40 cellular contexts compared by ENCODE assay signal in the genomic region with DNA sequence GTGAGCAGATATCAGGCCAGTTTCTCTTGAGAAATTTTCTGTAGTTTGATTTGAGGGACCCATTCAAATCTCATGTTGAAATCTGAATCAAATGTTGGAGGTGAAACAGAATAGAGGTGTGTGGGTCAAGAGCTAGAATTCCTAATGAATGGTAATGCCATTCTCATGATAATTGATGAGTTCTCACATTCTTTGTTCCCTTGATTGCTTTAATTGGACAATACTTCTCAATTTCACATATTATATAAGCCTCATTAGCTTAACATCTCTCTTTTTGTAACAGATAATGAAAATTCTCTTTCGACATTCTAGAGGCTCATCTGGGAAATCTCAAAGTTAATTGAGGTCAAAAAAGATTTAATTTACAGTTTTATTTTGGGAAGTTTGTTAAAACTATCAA. TPM values are rescaled to one million over a fixed set of nuclear protein-coding genes. Genes with fewer than 3 reads are reported as not detected.
"Had no signal": no experiment of that assay in that cellular context is flagged by ENCODE, and none has a peak within 500 bp of the region (broad histone marks: within the 10 kb centered on the region; RNA-seq: fewer than 3 reads in every experiment).

No MANE protein-coding gene starts in this region.

- H3K4me1 ChIP-seq: ascending aorta had no signal

- H3K4me3 ChIP-seq: ascending aorta, cardiac muscle cell had no signal

- DNase-seq: activated CD4-positive, alpha-beta memory T cell treated with anti-CD3 and anti-CD28 coated beads, Interleukin-2, amount 10 ng/mL, durations not matched to agents 7 days and 5 days; activated CD4-positive, alpha-beta T cell treated with anti-CD3 and anti-CD28 coated beads for 1 hour; activated CD4-positive, alpha-beta T cell treated with anti-CD3 and anti-CD28 coated beads for 36 hours; activated CD4-positive, alpha-beta T cell treated with anti-CD3 and anti-CD28 coated beads for 48 hours; activated CD4-positive, alpha-beta T cell treated with anti-CD3 and anti-CD28 coated beads, Interleukin-2, amount 10 ng/mL, durations not matched to agents 7 days and 5 days; activated CD4-positive, alpha-beta T cell treated with anti-CD3 and anti-CD28 coated beads, Interleukin-2, amount 50 U/mL, for 48 hours; activated CD4-positive, CD25-positive, alpha-beta regulatory T cell; activated CD8-positive, alpha-beta memory T cell treated with anti-CD3 and anti-CD28 coated beads for 24 hours; activated CD8-positive, alpha-beta memory T cell treated with anti-CD3 and anti-CD28 coated beads, Interleukin-2, amount 10 ng/mL, durations not matched to agents 7 days and 5 days; activated CD8-positive, alpha-beta memory T cell treated with anti-CD3 and anti-CD28 coated beads, Interleukin-2, amount 50 U/mL, for 48 hours; activated CD8-positive, alpha-beta T cell treated with anti-CD3 and anti-CD28 coated beads, Interleukin-2, amount 10 ng/mL, durations not matched to agents 7 days and 5 days; activated effector memory CD4-positive, alpha-beta T cell treated with Interleukin-2 at 50 U/mL for 16 hours; activated gamma-delta T cell; activated naive CD4-positive, alpha-beta T cell treated with anti-CD3 and anti-CD28 coated beads, Interleukin-2, amount 10 ng/mL, durations not matched to agents 7 days and 5 days; activated naive CD4-positive, alpha-beta T cell treated with Interleukin-2 at 50 U/mL for 16 hours; activated naive CD8-positive, alpha-beta T cell treated with anti-CD3 and anti-CD28 coated beads, Interleukin-2, amount 10 ng/mL, durations not matched to agents 7 days and 5 days; activated naive CD8-positive, alpha-beta T cell treated with anti-CD3 and anti-CD28 coated beads, Interleukin-2, amount 50 U/mL, for 24 hours; activated T-cell treated with anti-CD3 and anti-CD28 coated beads, Interleukin-2, amount 50 U/mL, for 24 hours; activated T-cell treated with anti-CD3 and anti-CD28 coated beads, Interleukin-2, amount 50 U/mL, for 48 hours; amygdala; anterior cingulate cortex; caudate nucleus; cerebellar nuclear complex; T-helper 2 cell; T-helper 9 cell had no signal

- ATAC-seq: activated CD4-positive, alpha-beta T cell treated with anti-CD3 and anti-CD28 coated beads for 36 hours; activated CD4-positive, CD25-positive, alpha-beta regulatory T cell treated with anti-CD3 and anti-CD28 coated beads, Interleukin-2, amount 50 U/mL, for 24 hours; activated CD8-positive, alpha-beta memory T cell treated with anti-CD3 and anti-CD28 coated beads, Interleukin-2, amount 10 ng/mL, durations not matched to agents 7 days and 5 days; activated CD8-positive, alpha-beta T cell treated with anti-CD3 and anti-CD28 coated beads, Interleukin-2, amount 10 ng/mL, durations not matched to agents 7 days and 5 days; activated naive CD8-positive, alpha-beta T cell treated with anti-CD3 and anti-CD28 coated beads, Interleukin-2, amount 50 U/mL, for 24 hours had no signal

- H3K27me3 ChIP-seq: ascending aorta, cardiac muscle cell had no signal

- H3K36me3 ChIP-seq: ascending aorta, cardiac muscle cell had no signal

- H3K27ac ChIP-seq: ascending aorta, cardiac muscle cell, VCaP had no signal

- H3K4me3 Mint-ChIP-seq: activated CD4-positive, alpha-beta memory T cell treated with anti-CD3 and anti-CD28 coated beads, Interleukin-2, amount 10 ng/mL, durations not matched to agents 7 days and 5 days; activated CD4-positive, alpha-beta T cell treated with anti-CD3 and anti-CD28 coated beads for 36 hours; activated CD4-positive, alpha-beta T cell treated with anti-CD3 and anti-CD28 coated beads, Interleukin-2, amount 10 ng/mL, durations not matched to agents 7 days and 5 days; activated CD8-positive, alpha-beta memory T cell treated with anti-CD3 and anti-CD28 coated beads, Interleukin-2, amount 10 ng/mL, durations not matched to agents 7 days and 5 days; activated CD8-positive, alpha-beta T cell treated with anti-CD3 and anti-CD28 coated beads, Interleukin-2, amount 10 ng/mL, durations not matched to agents 7 days and 5 days; activated naive CD4-positive, alpha-beta T cell treated with anti-CD3 and anti-CD28 coated beads, Interleukin-2, amount 10 ng/mL, durations not matched to agents 7 days and 5 days; activated naive CD4-positive, alpha-beta T cell treated with anti-CD3 and anti-CD28 coated beads, Interleukin-2, amount 50 U/mL, for 24 hours; activated naive CD8-positive, alpha-beta T cell; activated naive CD8-positive, alpha-beta T cell treated with anti-CD3 and anti-CD28 coated beads, Interleukin-2, amount 10 ng/mL, durations not matched to agents 7 days and 5 days; activated naive CD8-positive, alpha-beta T cell treated with anti-CD3 and anti-CD28 coated beads, Interleukin-2, amount 50 U/mL, for 24 hours; activated T-cell treated with anti-CD3 and anti-CD28 coated beads, Interleukin-2, amount 50 U/mL, for 24 hours; brain; central memory CD8-positive, alpha-beta T cell; T-helper 1 cell treated with Interleukin-12 subunit alpha and Interleukin-12 subunit beta and Interleukin-4 antibody, amounts not matched to agents 30 μg/mL and 1 μg/mL, for 36 hours; T-helper 2 cell treated with Interferon-gamma antibody and Interleukin-4, amounts not matched to agents 5 μg/mL and 100 μg/mL, for 36 hours had no signal

- H3K9me3 Mint-ChIP-seq: activated CD4-positive, alpha-beta memory T cell treated with anti-CD3 and anti-CD28 coated beads, Interleukin-2, amount 10 ng/mL, durations not matched to agents 7 days and 5 days; activated CD4-positive, alpha-beta T cell treated with anti-CD3 and anti-CD28 coated beads, Interleukin-2, amount 10 ng/mL, durations not matched to agents 7 days and 5 days; activated naive CD4-positive, alpha-beta T cell treated with anti-CD3 and anti-CD28 coated beads, Interleukin-2, amount 10 ng/mL, durations not matched to agents 7 days and 5 days; activated naive CD4-positive, alpha-beta T cell treated with anti-CD3 and anti-CD28 coated beads, Interleukin-2, amount 50 U/mL, for 24 hours; activated naive CD8-positive, alpha-beta T cell treated with anti-CD3 and anti-CD28 coated beads, Interleukin-2, amount 10 ng/mL, durations not matched to agents 7 days and 5 days; activated naive CD8-positive, alpha-beta T cell treated with anti-CD3 and anti-CD28 coated beads, Interleukin-2, amount 50 U/mL, for 24 hours; activated T-cell treated with anti-CD3 and anti-CD28 coated beads, Interleukin-2, amount 50 U/mL, for 24 hours; activated T-helper 2 cell treated with anti-CD3 and anti-CD28 coated beads, Interferon-gamma antibody, Interleukin-2, Interleukin-4, amounts not matched to agents 10 μg/mL and 5 μg/mL and 100 μg/mL, durations not matched to agents 14 hours and 24 hours and 36 hours; brain; central memory CD8-positive, alpha-beta T cell; T-helper 1 cell treated with Interleukin-12 subunit alpha and Interleukin-12 subunit beta and Interleukin-4 antibody, amounts not matched to agents 30 μg/mL and 1 μg/mL, for 36 hours; T-helper 2 cell treated with Interferon-gamma antibody and Interleukin-4, amounts not matched to agents 5 μg/mL and 100 μg/mL, for 36 hours had no signal

- H3K9me3 ChIP-seq: ascending aorta had no signal

- H3K27me3 Mint-ChIP-seq: activated naive CD4-positive, alpha-beta T cell treated with anti-CD3 and anti-CD28 coated beads, Interleukin-2, amount 10 ng/mL, durations not matched to agents 7 days and 5 days; activated naive CD8-positive, alpha-beta T cell treated with anti-CD3 and anti-CD28 coated beads, Interleukin-2, amount 50 U/mL, for 24 hours; activated T-cell treated with anti-CD3 and anti-CD28 coated beads, Interleukin-2, amount 50 U/mL, for 24 hours had no signal

- H3K36me3 Mint-ChIP-seq: activated CD8-positive, alpha-beta memory T cell treated with anti-CD3 and anti-CD28 coated beads, Interleukin-2, amount 10 ng/mL, durations not matched to agents 7 days and 5 days; activated naive CD4-positive, alpha-beta T cell treated with anti-CD3 and anti-CD28 coated beads, Interleukin-2, amount 10 ng/mL, durations not matched to agents 7 days and 5 days; activated naive CD4-positive, alpha-beta T cell treated with anti-CD3 and anti-CD28 coated beads, Interleukin-2, amount 50 U/mL, for 24 hours; activated naive CD8-positive, alpha-beta T cell; activated naive CD8-positive, alpha-beta T cell treated with anti-CD3 and anti-CD28 coated beads, Interleukin-2, amount 10 ng/mL, durations not matched to agents 7 days and 5 days; brain had no signal

- H3K4me1 Mint-ChIP-seq: activated CD4-positive, alpha-beta memory T cell treated with anti-CD3 and anti-CD28 coated beads, Interleukin-2, amount 10 ng/mL, durations not matched to agents 7 days and 5 days; activated CD4-positive, alpha-beta T cell treated with anti-CD3 and anti-CD28 coated beads for 36 hours; activated CD4-positive, alpha-beta T cell treated with anti-CD3 and anti-CD28 coated beads, Interleukin-2, amount 10 ng/mL, durations not matched to agents 7 days and 5 days; activated CD8-positive, alpha-beta memory T cell treated with anti-CD3 and anti-CD28 coated beads, Interleukin-2, amount 10 ng/mL, durations not matched to agents 7 days and 5 days; activated naive CD4-positive, alpha-beta T cell treated with anti-CD3 and anti-CD28 coated beads, Interleukin-2, amount 10 ng/mL, durations not matched to agents 7 days and 5 days; activated naive CD4-positive, alpha-beta T cell treated with anti-CD3 and anti-CD28 coated beads, Interleukin-2, amount 50 U/mL, for 24 hours; activated naive CD8-positive, alpha-beta T cell treated with anti-CD3 and anti-CD28 coated beads, Interleukin-2, amount 10 ng/mL, durations not matched to agents 7 days and 5 days; activated naive CD8-positive, alpha-beta T cell treated with anti-CD3 and anti-CD28 coated beads, Interleukin-2, amount 50 U/mL, for 24 hours; brain; central memory CD8-positive, alpha-beta T cell had no signal

- H3K27ac Mint-ChIP-seq: activated CD4-positive, alpha-beta memory T cell treated with anti-CD3 and anti-CD28 coated beads, Interleukin-2, amount 10 ng/mL, durations not matched to agents 7 days and 5 days; activated CD4-positive, alpha-beta T cell treated with anti-CD3 and anti-CD28 coated beads for 36 hours; activated CD4-positive, alpha-beta T cell treated with anti-CD3 and anti-CD28 coated beads, Interleukin-2, amount 10 ng/mL, durations not matched to agents 7 days and 5 days; activated CD8-positive, alpha-beta memory T cell treated with anti-CD3 and anti-CD28 coated beads, Interleukin-2, amount 10 ng/mL, durations not matched to agents 7 days and 5 days; activated CD8-positive, alpha-beta T cell treated with anti-CD3 and anti-CD28 coated beads, Interleukin-2, amount 10 ng/mL, durations not matched to agents 7 days and 5 days; activated naive CD4-positive, alpha-beta T cell treated with anti-CD3 and anti-CD28 coated beads, Interleukin-2, amount 10 ng/mL, durations not matched to agents 7 days and 5 days; activated naive CD4-positive, alpha-beta T cell treated with anti-CD3 and anti-CD28 coated beads, Interleukin-2, amount 50 U/mL, for 24 hours; activated naive CD8-positive, alpha-beta T cell; activated naive CD8-positive, alpha-beta T cell treated with anti-CD3 and anti-CD28 coated beads, Interleukin-2, amount 10 ng/mL, durations not matched to agents 7 days and 5 days; activated naive CD8-positive, alpha-beta T cell treated with anti-CD3 and anti-CD28 coated beads, Interleukin-2, amount 50 U/mL, for 24 hours; activated T-cell treated with anti-CD3 and anti-CD28 coated beads, Interleukin-2, amount 50 U/mL, for 24 hours; activated T-helper 2 cell treated with anti-CD3 and anti-CD28 coated beads, Interferon-gamma antibody, Interleukin-2, Interleukin-4, amounts not matched to agents 10 μg/mL and 5 μg/mL and 100 μg/mL, durations not matched to agents 14 hours and 24 hours and 36 hours; brain; T-helper 1 cell treated with Interleukin-12 subunit alpha and Interleukin-12 subunit beta and Interleukin-4 antibody, amounts not matched to agents 30 μg/mL and 1 μg/mL, for 36 hours; T-helper 2 cell treated with Interferon-gamma antibody and Interleukin-4, amounts not matched to agents 5 μg/mL and 100 μg/mL, for 36 hours had no signal

- FAIRE-seq: bronchial epithelial cell, TTC549 had no signal

RNA-seq across cellular contexts. Expression of a gene that starts 21.9 kb away (rescaled TPM):
- total RNA-seq: activated CD4-positive, alpha-beta memory T cell treated with anti-CD3 and anti-CD28 coated beads, Interleukin-2, amount 10 ng/mL, durations not matched to agents 7 days and 5 days; activated CD4-positive, alpha-beta T cell treated with anti-CD3 and anti-CD28 coated beads for 36 hours; activated CD4-positive, alpha-beta T cell treated with anti-CD3 and anti-CD28 coated beads, Interleukin-2, amount 10 ng/mL, durations not matched to agents 7 days and 5 days; activated CD8-positive, alpha-beta memory T cell treated with anti-CD3 and anti-CD28 coated beads, Interleukin-2, amount 10 ng/mL, durations not matched to agents 7 days and 5 days; activated CD8-positive, alpha-beta T cell treated with anti-CD3 and anti-CD28 coated beads, Interleukin-2, amount 10 ng/mL, durations not matched to agents 7 days and 5 days; activated naive CD8-positive, alpha-beta T cell treated with anti-CD3 and anti-CD28 coated beads, Interleukin-2, amount 10 ng/mL, durations not matched to agents 7 days and 5 days; activated T-helper 2 cell treated with anti-CD3 and anti-CD28 coated beads, Interferon-gamma antibody, Interleukin-2, Interleukin-4, amounts not matched to agents 10 μg/mL and 5 μg/mL and 100 μg/mL, durations not matched to agents 14 hours and 24 hours and 36 hours; ascending aorta; bronchial epithelial cell; cardiac muscle cell; chondrocyte had no signal
- polyA plus RNA-seq: adipose tissue, cardiac muscle cell had no signal

RNA-seq across cellular contexts. Expression of a gene that starts 40.1 kb away (rescaled TPM):
- total RNA-seq: activated CD4-positive, alpha-beta memory T cell treated with anti-CD3 and anti-CD28 coated beads, Interleukin-2, amount 10 ng/mL, durations not matched to agents 7 days and 5 days; activated CD4-positive, alpha-beta T cell treated with anti-CD3 and anti-CD28 coated beads for 36 hours; activated CD4-positive, alpha-beta T cell treated with anti-CD3 and anti-CD28 coated beads, Interleukin-2, amount 10 ng/mL, durations not matched to agents 7 days and 5 days; activated CD8-positive, alpha-beta memory T cell treated with anti-CD3 and anti-CD28 coated beads, Interleukin-2, amount 10 ng/mL, durations not matched to agents 7 days and 5 days; activated CD8-positive, alpha-beta T cell treated with anti-CD3 and anti-CD28 coated beads, Interleukin-2, amount 10 ng/mL, durations not matched to agents 7 days and 5 days; activated naive CD8-positive, alpha-beta T cell treated with anti-CD3 and anti-CD28 coated beads, Interleukin-2, amount 10 ng/mL, durations not matched to agents 7 days and 5 days; activated T-helper 2 cell treated with anti-CD3 and anti-CD28 coated beads, Interferon-gamma antibody, Interleukin-2, Interleukin-4, amounts not matched to agents 10 μg/mL and 5 μg/mL and 100 μg/mL, durations not matched to agents 14 hours and 24 hours and 36 hours; ascending aorta; bronchial epithelial cell; cardiac muscle cell; chondrocyte had no signal
- polyA plus RNA-seq: adipose tissue, cardiac muscle cell had no signal
